1 cellular context compared by ENCODE assay signal in the genomic region with DNA sequence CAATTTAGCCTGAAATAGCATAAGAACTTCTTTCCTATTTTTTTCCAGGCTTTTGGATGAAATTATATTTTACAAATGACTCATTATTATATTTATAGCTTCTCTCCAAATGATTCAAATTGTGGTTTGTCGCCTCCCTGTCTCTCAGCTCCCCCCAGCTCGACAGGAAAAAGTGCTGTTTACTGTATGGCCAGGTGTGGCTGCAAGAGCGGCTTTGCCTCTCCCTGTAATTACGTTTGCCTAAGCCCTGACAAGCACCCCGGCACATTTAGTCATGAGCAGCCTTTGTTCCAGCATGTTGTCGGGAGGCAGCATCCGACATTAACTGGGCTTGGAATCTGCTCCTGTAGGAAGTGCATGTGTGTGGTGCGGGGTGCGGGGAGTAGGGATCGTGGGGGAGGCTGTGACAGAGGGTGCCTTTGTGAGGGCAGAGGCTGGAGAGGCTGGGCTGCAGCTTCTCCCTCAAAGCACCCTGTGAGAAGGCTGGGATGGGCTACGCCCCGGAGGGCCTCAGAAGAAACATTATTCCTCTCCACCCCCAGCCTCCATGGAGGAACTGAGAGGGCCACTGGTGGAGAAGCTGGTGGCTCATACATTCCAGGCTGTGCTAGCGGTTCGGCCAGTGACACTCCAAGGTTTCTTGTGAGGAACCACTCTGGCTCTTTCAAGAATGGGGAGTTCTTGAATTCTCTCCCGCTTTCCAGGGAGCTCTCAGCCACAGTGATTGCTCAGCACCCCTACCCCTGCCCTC.
TF ChIP-seq lines count a peak whose summit lies in the region.

No MANE protein-coding gene starts in this region.

TF ChIP-seq in HEK293, 187 proteins besides CTCF, POLR2A, EP300 and RAD21 (continued from another document and continues in another):
- TF ChIP-seq, protein P1, sequence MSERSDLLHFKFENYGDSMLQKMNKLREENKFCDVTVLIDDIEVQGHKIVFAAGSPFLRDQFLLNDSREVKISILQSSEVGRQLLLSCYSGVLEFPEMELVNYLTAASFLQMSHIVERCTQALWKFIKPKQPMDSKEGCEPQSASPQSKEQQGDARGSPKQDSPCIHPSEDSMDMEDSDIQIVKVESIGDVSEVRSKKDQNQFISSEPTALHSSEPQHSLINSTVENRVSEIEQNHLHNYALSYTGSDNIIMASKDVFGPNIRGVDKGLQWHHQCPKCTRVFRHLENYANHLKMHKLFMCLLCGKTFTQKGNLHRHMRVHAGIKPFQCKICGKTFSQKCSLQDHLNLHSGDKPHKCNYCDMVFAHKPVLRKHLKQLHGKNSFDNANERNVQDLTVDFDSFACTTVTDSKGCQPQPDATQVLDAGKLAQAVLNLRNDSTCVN (tag by site-specific recombination; optimal IDR thresholded peaks at IDR 0.05), result no peak
- TF ChIP-seq ZNF404 (tag by site-specific recombination; IDR thresholded peaks at IDR 0.05) (no peak), HOXD13 (CRISPR knock-in tag; IDR thresholded peaks at IDR 0.05; ENCODE audit: borderline replicate concordance) (no peak), ZNF138 (tag by site-specific recombination; IDR thresholded peaks at IDR 0.05; ENCODE audit: borderline replicate concordance) (no peak), SETDB1 (IDR thresholded peaks at IDR 0.05; ENCODE audit: insufficient read length, low read length) (no peak), ZNF660 (tag by site-specific recombination; IDR thresholded peaks at IDR 0.05) (no peak), ZNF624 (tag by site-specific recombination; IDR thresholded peaks at IDR 0.05) (no peak), ZNF423 (tag by site-specific recombination; IDR thresholded peaks at IDR 0.05) (no peak), ZNF24 (tag by site-specific recombination; IDR thresholded peaks at IDR 0.05) (no peak), FEZF1 (tag by site-specific recombination; IDR thresholded peaks at IDR 0.05) (no peak), ZNF394 (tag by site-specific recombination; IDR thresholded peaks at IDR 0.05; ENCODE audit: borderline replicate concordance) (peak; percentile 66; the same call in 1 of the 2 replicates), SCRT1 (tag by site-specific recombination; IDR thresholded peaks at IDR 0.05; ENCODE audit: borderline replicate concordance) (no peak), ZNF211 (tag by site-specific recombination; IDR thresholded peaks at IDR 0.05; ENCODE audit: low read depth) (no peak), ZNF777 (tag by site-specific recombination; IDR thresholded peaks at IDR 0.05; ENCODE audit: borderline replicate concordance) (no peak), ZNF510 (tag by site-specific recombination; IDR thresholded peaks at IDR 0.05; ENCODE audit: insufficient replicate concordance) (no peak), WT1 (tag by site-specific recombination; IDR thresholded peaks at IDR 0.05) (no peak), ZNF558 (tag by site-specific recombination; IDR thresholded peaks at IDR 0.05) (no peak), ZNF169 (tag by site-specific recombination; IDR thresholded peaks at IDR 0.05) (no peak), ZBTB8A (tag by site-specific recombination; IDR thresholded peaks at IDR 0.05) (peak; percentile 71), ZNF311 (tag by site-specific recombination; IDR thresholded peaks at IDR 0.05; ENCODE audit: borderline replicate concordance) (no peak), ZFHX2 (tag by site-specific recombination; conservative IDR thresholded peaks at IDR 0.05) (peak; percentile 64), GFI1B (tag by site-specific recombination; IDR thresholded peaks at IDR 0.05) (no peak), ZSCAN16 (tag by site-specific recombination; IDR thresholded peaks at IDR 0.05) (no peak), ZNF549 (tag by site-specific recombination; IDR thresholded peaks at IDR 0.05) (no peak), OVOL3 (tag by site-specific recombination; IDR thresholded peaks at IDR 0.05) (no peak), ZSCAN23 (tag by site-specific recombination; IDR thresholded peaks at IDR 0.05) (no peak)
- TF ChIP-seq, protein P2, sequence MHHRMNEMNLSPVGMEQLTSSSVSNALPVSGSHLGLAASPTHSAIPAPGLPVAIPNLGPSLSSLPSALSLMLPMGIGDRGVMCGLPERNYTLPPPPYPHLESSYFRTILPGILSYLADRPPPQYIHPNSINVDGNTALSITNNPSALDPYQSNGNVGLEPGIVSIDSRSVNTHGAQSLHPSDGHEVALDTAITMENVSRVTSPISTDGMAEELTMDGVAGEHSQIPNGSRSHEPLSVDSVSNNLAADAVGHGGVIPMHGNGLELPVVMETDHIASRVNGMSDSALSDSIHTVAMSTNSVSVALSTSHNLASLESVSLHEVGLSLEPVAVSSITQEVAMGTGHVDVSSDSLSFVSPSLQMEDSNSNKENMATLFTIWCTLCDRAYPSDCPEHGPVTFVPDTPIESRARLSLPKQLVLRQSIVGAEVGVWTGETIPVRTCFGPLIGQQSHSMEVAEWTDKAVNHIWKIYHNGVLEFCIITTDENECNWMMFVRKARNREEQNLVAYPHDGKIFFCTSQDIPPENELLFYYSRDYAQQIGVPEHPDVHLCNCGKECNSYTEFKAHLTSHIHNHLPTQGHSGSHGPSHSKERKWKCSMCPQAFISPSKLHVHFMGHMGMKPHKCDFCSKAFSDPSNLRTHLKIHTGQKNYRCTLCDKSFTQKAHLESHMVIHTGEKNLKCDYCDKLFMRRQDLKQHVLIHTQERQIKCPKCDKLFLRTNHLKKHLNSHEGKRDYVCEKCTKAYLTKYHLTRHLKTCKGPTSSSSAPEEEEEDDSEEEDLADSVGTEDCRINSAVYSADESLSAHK (tag by site-specific recombination; IDR thresholded peaks at IDR 0.05), result no peak
- TF ChIP-seq, protein P3, sequence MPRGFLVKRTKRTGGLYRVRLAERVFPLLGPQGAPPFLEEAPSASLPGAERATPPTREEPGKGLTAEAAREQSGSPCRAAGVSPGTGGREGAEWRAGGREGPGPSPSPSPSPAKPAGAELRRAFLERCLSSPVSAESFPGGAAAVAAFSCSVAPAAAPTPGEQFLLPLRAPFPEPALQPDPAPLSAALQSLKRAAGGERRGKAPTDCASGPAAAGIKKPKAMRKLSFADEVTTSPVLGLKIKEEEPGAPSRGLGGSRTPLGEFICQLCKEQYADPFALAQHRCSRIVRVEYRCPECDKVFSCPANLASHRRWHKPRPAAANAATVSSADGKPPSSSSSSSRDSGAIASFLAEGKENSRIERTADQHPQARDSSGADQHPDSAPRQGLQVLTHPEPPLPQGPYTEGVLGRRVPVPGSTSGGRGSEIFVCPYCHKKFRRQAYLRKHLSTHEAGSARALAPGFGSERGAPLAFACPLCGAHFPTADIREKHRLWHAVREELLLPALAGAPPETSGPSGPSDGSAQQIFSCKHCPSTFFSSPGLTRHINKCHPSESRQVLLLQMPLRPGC (tag by site-specific recombination; IDR thresholded peaks at IDR 0.05), result no peak
- TF ChIP-seq, protein P4, sequence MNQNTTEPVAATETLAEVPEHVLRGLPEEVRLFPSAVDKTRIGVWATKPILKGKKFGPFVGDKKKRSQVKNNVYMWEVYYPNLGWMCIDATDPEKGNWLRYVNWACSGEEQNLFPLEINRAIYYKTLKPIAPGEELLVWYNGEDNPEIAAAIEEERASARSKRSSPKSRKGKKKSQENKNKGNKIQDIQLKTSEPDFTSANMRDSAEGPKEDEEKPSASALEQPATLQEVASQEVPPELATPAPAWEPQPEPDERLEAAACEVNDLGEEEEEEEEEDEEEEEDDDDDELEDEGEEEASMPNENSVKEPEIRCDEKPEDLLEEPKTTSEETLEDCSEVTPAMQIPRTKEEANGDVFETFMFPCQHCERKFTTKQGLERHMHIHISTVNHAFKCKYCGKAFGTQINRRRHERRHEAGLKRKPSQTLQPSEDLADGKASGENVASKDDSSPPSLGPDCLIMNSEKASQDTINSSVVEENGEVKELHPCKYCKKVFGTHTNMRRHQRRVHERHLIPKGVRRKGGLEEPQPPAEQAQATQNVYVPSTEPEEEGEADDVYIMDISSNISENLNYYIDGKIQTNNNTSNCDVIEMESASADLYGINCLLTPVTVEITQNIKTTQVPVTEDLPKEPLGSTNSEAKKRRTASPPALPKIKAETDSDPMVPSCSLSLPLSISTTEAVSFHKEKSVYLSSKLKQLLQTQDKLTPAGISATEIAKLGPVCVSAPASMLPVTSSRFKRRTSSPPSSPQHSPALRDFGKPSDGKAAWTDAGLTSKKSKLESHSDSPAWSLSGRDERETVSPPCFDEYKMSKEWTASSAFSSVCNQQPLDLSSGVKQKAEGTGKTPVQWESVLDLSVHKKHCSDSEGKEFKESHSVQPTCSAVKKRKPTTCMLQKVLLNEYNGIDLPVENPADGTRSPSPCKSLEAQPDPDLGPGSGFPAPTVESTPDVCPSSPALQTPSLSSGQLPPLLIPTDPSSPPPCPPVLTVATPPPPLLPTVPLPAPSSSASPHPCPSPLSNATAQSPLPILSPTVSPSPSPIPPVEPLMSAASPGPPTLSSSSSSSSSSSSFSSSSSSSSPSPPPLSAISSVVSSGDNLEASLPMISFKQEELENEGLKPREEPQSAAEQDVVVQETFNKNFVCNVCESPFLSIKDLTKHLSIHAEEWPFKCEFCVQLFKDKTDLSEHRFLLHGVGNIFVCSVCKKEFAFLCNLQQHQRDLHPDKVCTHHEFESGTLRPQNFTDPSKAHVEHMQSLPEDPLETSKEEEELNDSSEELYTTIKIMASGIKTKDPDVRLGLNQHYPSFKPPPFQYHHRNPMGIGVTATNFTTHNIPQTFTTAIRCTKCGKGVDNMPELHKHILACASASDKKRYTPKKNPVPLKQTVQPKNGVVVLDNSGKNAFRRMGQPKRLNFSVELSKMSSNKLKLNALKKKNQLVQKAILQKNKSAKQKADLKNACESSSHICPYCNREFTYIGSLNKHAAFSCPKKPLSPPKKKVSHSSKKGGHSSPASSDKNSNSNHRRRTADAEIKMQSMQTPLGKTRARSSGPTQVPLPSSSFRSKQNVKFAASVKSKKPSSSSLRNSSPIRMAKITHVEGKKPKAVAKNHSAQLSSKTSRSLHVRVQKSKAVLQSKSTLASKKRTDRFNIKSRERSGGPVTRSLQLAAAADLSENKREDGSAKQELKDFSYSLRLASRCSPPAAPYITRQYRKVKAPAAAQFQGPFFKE (tag by site-specific recombination; IDR thresholded peaks at IDR 0.05; ENCODE audit: borderline replicate concordance), result no peak
- TF ChIP-seq, protein P5, sequence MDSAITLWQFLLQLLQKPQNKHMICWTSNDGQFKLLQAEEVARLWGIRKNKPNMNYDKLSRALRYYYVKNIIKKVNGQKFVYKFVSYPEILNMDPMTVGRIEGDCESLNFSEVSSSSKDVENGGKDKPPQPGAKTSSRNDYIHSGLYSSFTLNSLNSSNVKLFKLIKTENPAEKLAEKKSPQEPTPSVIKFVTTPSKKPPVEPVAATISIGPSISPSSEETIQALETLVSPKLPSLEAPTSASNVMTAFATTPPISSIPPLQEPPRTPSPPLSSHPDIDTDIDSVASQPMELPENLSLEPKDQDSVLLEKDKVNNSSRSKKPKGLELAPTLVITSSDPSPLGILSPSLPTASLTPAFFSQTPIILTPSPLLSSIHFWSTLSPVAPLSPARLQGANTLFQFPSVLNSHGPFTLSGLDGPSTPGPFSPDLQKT (IDR thresholded peaks at IDR 0.05; ENCODE audit: borderline replicate concordance, low read depth, low read length), result no peak
- TF ChIP-seq, protein P6, sequence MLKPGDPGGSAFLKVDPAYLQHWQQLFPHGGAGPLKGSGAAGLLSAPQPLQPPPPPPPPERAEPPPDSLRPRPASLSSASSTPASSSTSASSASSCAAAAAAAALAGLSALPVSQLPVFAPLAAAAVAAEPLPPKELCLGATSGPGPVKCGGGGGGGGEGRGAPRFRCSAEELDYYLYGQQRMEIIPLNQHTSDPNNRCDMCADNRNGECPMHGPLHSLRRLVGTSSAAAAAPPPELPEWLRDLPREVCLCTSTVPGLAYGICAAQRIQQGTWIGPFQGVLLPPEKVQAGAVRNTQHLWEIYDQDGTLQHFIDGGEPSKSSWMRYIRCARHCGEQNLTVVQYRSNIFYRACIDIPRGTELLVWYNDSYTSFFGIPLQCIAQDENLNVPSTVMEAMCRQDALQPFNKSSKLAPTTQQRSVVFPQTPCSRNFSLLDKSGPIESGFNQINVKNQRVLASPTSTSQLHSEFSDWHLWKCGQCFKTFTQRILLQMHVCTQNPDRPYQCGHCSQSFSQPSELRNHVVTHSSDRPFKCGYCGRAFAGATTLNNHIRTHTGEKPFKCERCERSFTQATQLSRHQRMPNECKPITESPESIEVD (tag by site-specific recombination; IDR thresholded peaks at IDR 0.05), result no peak
- TF ChIP-seq, protein P7, sequence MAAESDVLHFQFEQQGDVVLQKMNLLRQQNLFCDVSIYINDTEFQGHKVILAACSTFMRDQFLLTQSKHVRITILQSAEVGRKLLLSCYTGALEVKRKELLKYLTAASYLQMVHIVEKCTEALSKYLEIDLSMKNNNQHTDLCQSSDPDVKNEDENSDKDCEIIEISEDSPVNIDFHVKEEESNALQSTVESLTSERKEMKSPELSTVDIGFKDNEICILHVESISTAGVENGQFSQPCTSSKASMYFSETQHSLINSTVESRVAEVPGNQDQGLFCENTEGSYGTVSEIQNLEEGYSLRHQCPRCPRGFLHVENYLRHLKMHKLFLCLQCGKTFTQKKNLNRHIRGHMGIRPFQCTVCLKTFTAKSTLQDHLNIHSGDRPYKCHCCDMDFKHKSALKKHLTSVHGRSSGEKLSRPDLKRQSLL (tag by site-specific recombination; IDR thresholded peaks at IDR 0.05), result no peak
- TF ChIP-seq, protein P8, sequence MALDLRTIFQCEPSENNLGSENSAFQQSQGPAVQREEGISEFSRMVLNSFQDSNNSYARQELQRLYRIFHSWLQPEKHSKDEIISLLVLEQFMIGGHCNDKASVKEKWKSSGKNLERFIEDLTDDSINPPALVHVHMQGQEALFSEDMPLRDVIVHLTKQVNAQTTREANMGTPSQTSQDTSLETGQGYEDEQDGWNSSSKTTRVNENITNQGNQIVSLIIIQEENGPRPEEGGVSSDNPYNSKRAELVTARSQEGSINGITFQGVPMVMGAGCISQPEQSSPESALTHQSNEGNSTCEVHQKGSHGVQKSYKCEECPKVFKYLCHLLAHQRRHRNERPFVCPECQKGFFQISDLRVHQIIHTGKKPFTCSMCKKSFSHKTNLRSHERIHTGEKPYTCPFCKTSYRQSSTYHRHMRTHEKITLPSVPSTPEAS (tag by site-specific recombination; IDR thresholded peaks at IDR 0.05), result no peak
- TF ChIP-seq, protein P9, sequence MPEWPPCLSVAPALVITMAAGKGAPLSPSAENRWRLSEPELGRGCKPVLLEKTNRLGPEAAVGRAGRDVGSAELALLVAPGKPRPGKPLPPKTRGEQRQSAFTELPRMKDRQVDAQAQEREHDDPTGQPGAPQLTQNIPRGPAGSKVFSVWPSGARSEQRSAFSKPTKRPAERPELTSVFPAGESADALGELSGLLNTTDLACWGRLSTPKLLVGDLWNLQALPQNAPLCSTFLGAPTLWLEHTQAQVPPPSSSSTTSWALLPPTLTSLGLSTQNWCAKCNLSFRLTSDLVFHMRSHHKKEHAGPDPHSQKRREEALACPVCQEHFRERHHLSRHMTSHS (tag by site-specific recombination; IDR thresholded peaks at IDR 0.05), result no peak
- TF ChIP-seq, protein P10, sequence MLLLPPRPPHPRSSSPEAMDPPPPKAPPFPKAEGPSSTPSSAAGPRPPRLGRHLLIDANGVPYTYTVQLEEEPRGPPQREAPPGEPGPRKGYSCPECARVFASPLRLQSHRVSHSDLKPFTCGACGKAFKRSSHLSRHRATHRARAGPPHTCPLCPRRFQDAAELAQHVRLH (tag by site-specific recombination; IDR thresholded peaks at IDR 0.05), result no peak
- TF ChIP-seq, protein P11, sequence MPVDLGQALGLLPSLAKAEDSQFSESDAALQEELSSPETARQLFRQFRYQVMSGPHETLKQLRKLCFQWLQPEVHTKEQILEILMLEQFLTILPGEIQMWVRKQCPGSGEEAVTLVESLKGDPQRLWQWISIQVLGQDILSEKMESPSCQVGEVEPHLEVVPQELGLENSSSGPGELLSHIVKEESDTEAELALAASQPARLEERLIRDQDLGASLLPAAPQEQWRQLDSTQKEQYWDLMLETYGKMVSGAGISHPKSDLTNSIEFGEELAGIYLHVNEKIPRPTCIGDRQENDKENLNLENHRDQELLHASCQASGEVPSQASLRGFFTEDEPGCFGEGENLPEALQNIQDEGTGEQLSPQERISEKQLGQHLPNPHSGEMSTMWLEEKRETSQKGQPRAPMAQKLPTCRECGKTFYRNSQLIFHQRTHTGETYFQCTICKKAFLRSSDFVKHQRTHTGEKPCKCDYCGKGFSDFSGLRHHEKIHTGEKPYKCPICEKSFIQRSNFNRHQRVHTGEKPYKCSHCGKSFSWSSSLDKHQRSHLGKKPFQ (tag by site-specific recombination; IDR thresholded peaks at IDR 0.05), result no peak
